8 cellular contexts compared by ENCODE assay signal in the genomic region with DNA sequence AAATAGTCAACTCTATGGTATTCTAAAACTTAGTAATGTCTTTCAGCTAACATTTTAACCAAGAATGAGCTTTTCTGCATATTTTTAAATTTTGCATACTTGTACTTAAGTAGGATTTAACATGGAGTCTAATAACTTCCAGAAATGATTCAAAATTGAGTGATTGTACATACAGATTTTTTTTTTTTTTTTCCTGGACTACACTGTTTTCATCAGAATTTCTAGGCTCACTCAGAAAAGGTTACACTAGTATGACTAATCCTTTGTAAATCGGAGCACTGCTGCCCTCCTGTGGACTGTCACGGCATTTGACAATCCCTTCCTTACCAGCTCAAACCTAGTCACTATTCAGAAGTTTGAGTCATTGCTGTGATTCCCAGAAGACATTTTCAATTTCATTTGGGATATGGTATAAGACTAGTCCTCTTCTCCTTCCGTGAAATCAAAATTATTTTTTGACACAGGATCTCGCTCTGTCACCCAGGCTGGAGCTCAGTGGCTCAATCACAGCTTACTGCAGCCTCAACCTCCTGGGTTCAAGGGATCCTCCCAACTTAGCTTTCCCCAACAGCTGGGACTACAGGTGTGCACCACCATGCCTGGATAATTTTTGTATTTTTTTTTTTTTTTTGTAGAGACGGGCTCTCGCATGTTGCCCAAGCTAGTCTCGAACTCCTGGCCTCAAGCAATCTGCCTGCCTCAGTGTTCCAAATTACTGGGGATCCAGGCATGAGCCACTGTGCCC. TPM values are rescaled to one million over a fixed set of nuclear protein-coding genes. Genes with fewer than 3 reads are reported as not detected.
DNase-seq lines count a peak whose midpoint lies in the region; ATAC-seq, FAIRE-seq and TF ChIP-seq lines count a peak whose summit lies in the region.

No MANE protein-coding gene starts in this region.

- H3K4me1 Mint-ChIP-seq in activated CD4-positive, alpha-beta T cell treated with anti-CD3 and anti-CD28 coated beads for 36 hours = peaks cover 36% of the 10 kb centered on the region

- no peak overlapping the region for H3K4me3 Mint-ChIP-seq in activated CD4-positive, alpha-beta T cell treated with anti-CD3 and anti-CD28 coated beads for 36 hours

- POLR2A ChIA-PET in activated CD4-positive, alpha-beta T cell treated with anti-CD3 and anti-CD28 coated beads for 36 hours (lab: Charles Lee) = interaction anchor here (0.6 to 1.4 kb wide), 6 partner anchors 16 to 838 kb away, joined by 3 to 17 read pairs (median 6); no protein-coding TSS in a partner anchor

- FAIRE-seq in colon (lab: Jason Lieb, UNC) = peak; percentile 91

- no peak overlapping the region for H3K4me3 ChIP-seq in left lung

- intact Hi-C loops in activated CD4-positive, alpha-beta T cell treated with anti-CD3 and anti-CD28 coated beads for 36 hours (cut with DNase I, micrococcal nuclease) = loop anchor here (1.0 to 5.0 kb wide), 6 partner anchors 26 to 166 kb away; partner anchors contain the start of gene CD46 (in 2 of the 2)
- intact Hi-C loops in left lung (cut with DNase I) = no loop called here

- CTCF ChIA-PET in activated CD4-positive, alpha-beta T cell treated with anti-CD3 and anti-CD28 coated beads for 36 hours (lab: Charles Lee) = interaction anchor here (0.6 to 5.3 kb wide), 39 partner anchors 8 to 786 kb away, joined by 3 to 31 read pairs (median 5); no protein-coding TSS in a partner anchor

- ATAC-seq in HG03108 (IDR thresholded peaks at IDR 0.05; ENCODE audit: unreplicated experiment) = peak; percentile 69
- peak; percentile 91 for ATAC-seq in activated CD4-positive, alpha-beta T cell treated with anti-CD3 and anti-CD28 coated beads for 36 hours
- ATAC-seq in left lung = peak; percentile 92

- no peaks in the 10 kb centered on the region for H3K27me3 ChIP-seq in left lung

- DNase-seq in NK-92 treated with Interleukin-12 subunit alpha and Interleukin-12 subunit beta, amount 100 ng/mL, for 24 hours (lab: John Stamatoyannopoulos, UW) = peak; percentile 51
- DNase-seq in NK-92 (lab: John Stamatoyannopoulos, UW; ENCODE audit: unreplicated experiment) = no peak
- peak; percentile 53 for DNase-seq in NCI-H226
- peak; percentile 90 for DNase-seq in activated CD4-positive, alpha-beta T cell treated with anti-CD3 and anti-CD28 coated beads for 36 hours
- peak; percentile 75 to 77 for DNase-seq in left lung
- peak; percentile 32 to 69 (median 50) for DNase-seq in stimulated activated CD4-positive, alpha-beta T cell treated with anti-CD3 and anti-CD28 coated beads, TNF-alpha, amount 100 ng/mL, for 1 hour (ENCODE audit: low read depth in 3 of 3, low spot score in 1 of 3)

- H3K9me3 Mint-ChIP-seq in activated CD4-positive, alpha-beta T cell treated with anti-CD3 and anti-CD28 coated beads for 36 hours (ENCODE audit: low read depth) = no peaks in the 10 kb centered on the region

- H3K9me3 ChIP-seq in left lung = no peaks in the 10 kb centered on the region

- H3K27ac Mint-ChIP-seq in activated CD4-positive, alpha-beta T cell treated with anti-CD3 and anti-CD28 coated beads for 36 hours = no peak overlapping the region

- H3K36me3 Mint-ChIP-seq in activated CD4-positive, alpha-beta T cell treated with anti-CD3 and anti-CD28 coated beads for 36 hours (ENCODE audit: low read depth) = peaks cover 16% of the 10 kb centered on the region

- no peaks in the 10 kb centered on the region for H3K27me3 Mint-ChIP-seq in activated CD4-positive, alpha-beta T cell treated with anti-CD3 and anti-CD28 coated beads for 36 hours

- H3K36me3 ChIP-seq in left lung = peaks cover 0 to 62% of the 10 kb centered on the region in 2 donors

- H3K4me1 ChIP-seq in left lung = peaks cover 3 to 33% of the 10 kb centered on the region in 2 donors

- peak overlapping the region in 1 of 2 donors; percentile 33 for H3K27ac ChIP-seq in left lung

- TF ChIP-seq CTCF in left lung (IDR thresholded peaks at IDR 0.05) = peak; percentile 75 to 77

RNA-seq across cellular contexts. Expression of gene CD46, which starts 45.5 kb away (rescaled TPM):
- 10 to 100 TPM; 92.2 to 92.7 TPM for total RNA-seq in activated CD4-positive, alpha-beta T cell treated with anti-CD3 and anti-CD28 coated beads for 36 hours
- total RNA-seq in left lung = 100 to 1,000 TPM; 307 to 342 TPM

Comparison
In these comparisons a context has a peak if more than half of its experiments do, and no peak if none do; other contexts are left out.
1. intact Hi-C loops: an anchor here in activated CD4-positive, alpha-beta T cell treated with anti-CD3 and anti-CD28 coated beads for 36 hours (1.0 to 5.0 kb wide); none called in left lung.